1 cellular context compared by ENCODE assay signal in genomic region chr4:1172971-1173757, GRCh38.
TF ChIP-seq lines count a peak whose summit lies in the region.

No MANE protein-coding gene starts in this region.

TF ChIP-seq in H1, 55 proteins besides CTCF, POLR2A, EP300 and RAD21:
- TF ChIP-seq CHD2 (IDR thresholded peaks at IDR 0.05; ENCODE audit: low read length) (no peak), CREB1 (IDR thresholded peaks at IDR 0.05) (no peak), SP4 (IDR thresholded peaks at IDR 0.05; ENCODE audit: low read length) (no peak), MAX (IDR thresholded peaks at IDR 0.05) (peak; percentile 58; the same call in 1 of the 2 replicates), SUZ12 (IDR thresholded peaks at IDR 0.05; ENCODE audit: low read length) (no peak)
